1 cellular context compared by ENCODE assay signal in genomic region chr1:117213046-117213445, GRCh38.
TF ChIP-seq lines count a peak whose summit lies in the region.

No MANE protein-coding gene starts in this region.

TF ChIP-seq in H1, 55 proteins besides CTCF, POLR2A, EP300 and RAD21:
- TF ChIP-seq HDAC2 (IDR thresholded peaks at IDR 0.05; ENCODE audit: borderline replicate concordance in 1 of 2, low read depth in 2 of 2, low read length in 2 of 2) (no peak), E2F6 (IDR thresholded peaks at IDR 0.05) (no peak), SP1 (IDR thresholded peaks at IDR 0.05; ENCODE audit: low read depth, low read length) (no peak), TEAD4 (IDR thresholded peaks at IDR 0.05; ENCODE audit: low read depth, low read length) (no peak), RXRA (IDR thresholded peaks at IDR 0.05; ENCODE audit: insufficient read depth, low read depth, low read length) (no peak), SP4 (IDR thresholded peaks at IDR 0.05; ENCODE audit: low read length) (no peak), CTBP2 (IDR thresholded peaks at IDR 0.05; ENCODE audit: borderline replicate concordance, insufficient read depth, insufficient read length, low read length) (no peak), SP2 (IDR thresholded peaks at IDR 0.05; ENCODE audit: low read length) (no peak), KDM1A (IDR thresholded peaks at IDR 0.05; ENCODE audit: borderline replicate concordance, low read length) (no peak), CBX8 (IDR thresholded peaks at IDR 0.05; ENCODE audit: borderline replicate concordance, low read depth, low read length) (no peak), TBP (IDR thresholded peaks at IDR 0.05; ENCODE audit: low read depth, low read length) (no peak), BCL11A (IDR thresholded peaks at IDR 0.05; ENCODE audit: low read depth in 2 of 2, low read length in 2 of 2) (no peak), SIN3A (conservative IDR thresholded peaks at IDR 0.05 in 1 of 2, IDR thresholded peaks at IDR 0.05 in 1 of 2; ENCODE audit: low read depth in 1 of 2, low read length in 2 of 2) (no peak), KDM5A (IDR thresholded peaks at IDR 0.05; ENCODE audit: low read length) (no peak), YY1 (IDR thresholded peaks at IDR 0.05; ENCODE audit: low read depth, low read length) (no peak), POLR2AphosphoS5 (IDR thresholded peaks at IDR 0.05; ENCODE audit: low read depth, low read length) (no peak), HDAC6 (IDR thresholded peaks at IDR 0.05; ENCODE audit: low read depth, low read length) (no peak)
